Comparison of ENCODE assay signal across 19 cellular contexts in genomic region chr4:3416821-3417221, GRCh38. TPM values are rescaled to one million over a fixed set of nuclear protein-coding genes. Genes with fewer than 3 reads are reported as not detected.
"Had no signal": no experiment of that assay in that cellular context is flagged by ENCODE, and none has a peak within 500 bp of the region (broad histone marks: within the 10 kb centered on the region; RNA-seq: fewer than 3 reads in every experiment).

No MANE protein-coding gene starts in this region.

- H3K36me3 ChIP-seq: colonic mucosa, uterus had no signal

- H3K27me3 Mint-ChIP-seq: activated CD8-positive, alpha-beta memory T cell treated with anti-CD3 and anti-CD28 coated beads, Interleukin-2, amount 10 ng/mL, durations not matched to agents 7 days and 5 days; activated T-cell treated with anti-CD3 and anti-CD28 coated beads, Interleukin-2, amount 50 U/mL, for 24 hours; naive thymus-derived CD8-positive, alpha-beta T cell had no signal

- DNase-seq: activated CD4-positive, alpha-beta T cell treated with anti-CD3 and anti-CD28 coated beads, Interleukin-2, amount 50 U/mL, for 4 hours; activated CD8-positive, alpha-beta memory T cell treated with anti-CD3 and anti-CD28 coated beads, Interleukin-2, amount 10 ng/mL, durations not matched to agents 7 days and 5 days; activated gamma-delta T cell treated with Interleukin-2 at 50 U/mL for 16 hours; activated T-cell treated with anti-CD3 and anti-CD28 coated beads, Interleukin-2, amount 50 U/mL, for 24 hours; colonic mucosa; hippocampal formation; kidney glomerular epithelial cell; stomach; T-helper 2 cell had no signal

- H3K9me3 Mint-ChIP-seq: activated T-cell treated with anti-CD3 and anti-CD28 coated beads, Interleukin-2, amount 50 U/mL, for 24 hours; naive thymus-derived CD8-positive, alpha-beta T cell had no signal

- H3K27ac Mint-ChIP-seq: activated CD8-positive, alpha-beta memory T cell treated with anti-CD3 and anti-CD28 coated beads, Interleukin-2, amount 10 ng/mL, durations not matched to agents 7 days and 5 days; activated T-cell treated with anti-CD3 and anti-CD28 coated beads, Interleukin-2, amount 50 U/mL, for 24 hours had no signal

- H3K27me3 ChIP-seq: cardiac muscle cell, colonic mucosa, stomach, uterus had no signal

- H3K4me1 Mint-ChIP-seq: activated CD8-positive, alpha-beta memory T cell treated with anti-CD3 and anti-CD28 coated beads, Interleukin-2, amount 10 ng/mL, durations not matched to agents 7 days and 5 days had no signal

- H3K4me3 ChIP-seq: cardiac muscle cell, colonic mucosa, mucosa of descending colon, skin epidermis, stomach, uterus had no signal

- H3K4me3 Mint-ChIP-seq: activated CD8-positive, alpha-beta memory T cell treated with anti-CD3 and anti-CD28 coated beads, Interleukin-2, amount 10 ng/mL, durations not matched to agents 7 days and 5 days; activated T-cell treated with anti-CD3 and anti-CD28 coated beads, Interleukin-2, amount 50 U/mL, for 24 hours; naive thymus-derived CD8-positive, alpha-beta T cell had no signal

- H3K4me1 ChIP-seq: colonic mucosa, stomach, uterus had no signal

- H3K27ac ChIP-seq: cardiac muscle cell, colonic mucosa, skin epidermis, stomach, uterus had no signal

- ATAC-seq: activated CD4-positive, CD25-positive, alpha-beta regulatory T cell treated with anti-CD3 and anti-CD28 coated beads, Interleukin-2, amount 50 U/mL, for 24 hours; activated CD8-positive, alpha-beta memory T cell treated with anti-CD3 and anti-CD28 coated beads, Interleukin-2, amount 10 ng/mL, durations not matched to agents 7 days and 5 days; mucosa of descending colon; naive thymus-derived CD8-positive, alpha-beta T cell had no signal

- H3K36me3 Mint-ChIP-seq: activated CD8-positive, alpha-beta memory T cell treated with anti-CD3 and anti-CD28 coated beads, Interleukin-2, amount 10 ng/mL, durations not matched to agents 7 days and 5 days had no signal

- H3K9me3 ChIP-seq: colonic mucosa, mucosa of descending colon, stomach, uterus had no signal

RNA-seq across cellular contexts. Expression of gene HGFAC, which starts 24.9 kb away (rescaled TPM):
- total RNA-seq: activated CD8-positive, alpha-beta memory T cell treated with anti-CD3 and anti-CD28 coated beads, Interleukin-2, amount 10 ng/mL, durations not matched to agents 7 days and 5 days; naive thymus-derived CD8-positive, alpha-beta T cell; omental fat pad; stomach had no signal
- polyA plus RNA-seq: fibroblast of lung; naive thymus-derived CD8-positive, alpha-beta T cell had no signal

RNA-seq across cellular contexts. Expression of gene DOK7, which starts 46.3 kb away (rescaled TPM):
- total RNA-seq: activated CD8-positive, alpha-beta memory T cell treated with anti-CD3 and anti-CD28 coated beads, Interleukin-2, amount 10 ng/mL, durations not matched to agents 7 days and 5 days; astrocyte; lung microvascular endothelial cell; naive thymus-derived CD8-positive, alpha-beta T cell; omental fat pad had no signal
- polyA plus RNA-seq: fibroblast of lung had no signal
